Comparison of ENCODE assay signal across 8 cellular contexts in the genomic region with DNA sequence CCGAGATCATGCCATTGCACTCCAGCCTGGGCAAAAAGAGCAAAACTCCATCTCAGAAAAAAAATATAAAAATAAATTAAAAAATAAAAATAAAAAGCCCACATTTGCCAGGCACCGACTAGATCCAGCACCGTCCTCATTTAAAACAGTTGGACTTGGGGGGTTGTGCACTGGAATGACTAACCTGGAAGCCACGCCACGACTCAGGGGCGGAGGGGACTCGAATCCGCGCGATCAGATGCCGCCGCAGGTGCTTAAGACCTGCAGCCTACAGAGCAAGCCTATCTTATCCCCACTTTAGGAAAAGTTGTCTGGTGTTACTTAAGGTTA. TPM values are rescaled to one million over a fixed set of nuclear protein-coding genes. Genes with fewer than 3 reads are reported as not detected.
DNase-seq lines count a peak whose midpoint lies in the region; ATAC-seq and TF ChIP-seq lines count a peak whose summit lies in the region.

No MANE protein-coding gene starts in this region.

- peak overlapping the region; percentile 40 for H3K56ac ChIP-seq in mesendoderm (ENCODE audit: low read length)

- H3K4ac ChIP-seq in mesendoderm (ENCODE audit: low read depth, low read length), result no peak overlapping the region

- H3K27me3 ChIP-seq in heart left ventricle (no peaks in the 10 kb centered on the region), mesendoderm (ENCODE audit: insufficient read depth, low read length, poor library complexity) (no peaks in the 10 kb centered on the region)

- H3K18ac ChIP-seq in mesendoderm (ENCODE audit: low read length), result no peak overlapping the region

- intact Hi-C loops in heart left ventricle (cut with DNase I) (loop anchor here in 3 of 10 donors (10.0 kb wide), 2 partner anchors 87 to 157 kb away; no protein-coding TSS in a partner anchor), left cardiac atrium (cut with DNase I) (no loop called here)

- H3K27me3 Mint-ChIP-seq in brain, result no peaks in the 10 kb centered on the region

- no peak for TF ChIP-seq POLR2A in heart left ventricle (IDR thresholded peaks at IDR 0.05)

- no peak overlapping the region for H2AK5ac ChIP-seq in mesendoderm (ENCODE audit: low read length)

- H3K23ac ChIP-seq in mesendoderm (ENCODE audit: low read length), result no peak overlapping the region

- ATAC-seq in heart left ventricle (no peak), left cardiac atrium (no peak)

- H3K79me2 ChIP-seq in mesendoderm (ENCODE audit: control insufficient read depth, insufficient read depth, low read length), result no peaks in the 10 kb centered on the region

- peaks cover 5% of the 10 kb centered on the region for H3K4me1 Mint-ChIP-seq in brain

- H3K4me3 ChIP-seq in heart left ventricle, result peak overlapping the region; percentile 30 to 74 (median 56)
- H3K4me3 ChIP-seq in mesendoderm (ENCODE audit: low read length), result peak overlapping the region; percentile 33
- peak overlapping the region; percentile 21 for H3K4me3 ChIP-seq in urinary bladder (ENCODE audit: low read depth, low read length)

- H4K8ac ChIP-seq in mesendoderm (ENCODE audit: low read depth, low read length), result no peak overlapping the region

- H3K36me3 Mint-ChIP-seq in brain, result no peaks in the 10 kb centered on the region

- H3K27ac Mint-ChIP-seq in brain, result peak overlapping the region in 1 of 5 experiments; percentile 17

- H4K5ac ChIP-seq in mesendoderm (ENCODE audit: low read length), result no peak overlapping the region

- no peaks in the 10 kb centered on the region for H3K79me1 ChIP-seq in mesendoderm (ENCODE audit: low read length)

- H3K36me3 ChIP-seq in heart left ventricle (peaks cover 0 to 4% (median 0%) of the 10 kb centered on the region in 9 donors), mesendoderm (ENCODE audit: control insufficient read depth, insufficient read depth, low read length) (no peaks in the 10 kb centered on the region), urinary bladder (ENCODE audit: insufficient read depth) (no peaks in the 10 kb centered on the region)

- DNase-seq in heart left ventricle (no peak), left cardiac atrium (no peak), mesendoderm (no peak), NCI-H510A (lab: John Stamatoyannopoulos, UW) (no peak), DMS53 treated with DMSO at 0.1 percent for 48 hours (lab: John Stamatoyannopoulos, UW; ENCODE audit: unreplicated experiment) (no peak), NOMO-1 treated with DMSO at 0.1 percent for 48 hours (lab: John Stamatoyannopoulos, UW; ENCODE audit: unreplicated experiment) (no peak)

- peak overlapping the region; percentile 49 for H3K9ac ChIP-seq in mesendoderm (ENCODE audit: low read length)

- H3K4me2 ChIP-seq in mesendoderm (ENCODE audit: low read length), result peak overlapping the region; percentile 28

- H3K9me3 Mint-ChIP-seq in brain, result no peaks in the 10 kb centered on the region

- TF ChIP-seq CTCF in heart left ventricle (IDR thresholded peaks at IDR 0.05), result no peak
- no peak for TF ChIP-seq CTCF in brain (conservative IDR thresholded peaks at IDR 0.05)

- peak overlapping the region in 10 of 12 donors; percentile 54 to 83 (median 64) for H3K27ac ChIP-seq in heart left ventricle
- H3K27ac ChIP-seq in mesendoderm (ENCODE audit: low read depth, low read length), result no peak overlapping the region
- H3K27ac ChIP-seq in urinary bladder (ENCODE audit: low read depth), result no peak overlapping the region

- H3K4me1 ChIP-seq in heart left ventricle (peaks cover 0 to 14% (median 7%) of the 10 kb centered on the region in 12 donors), mesendoderm (ENCODE audit: control insufficient read depth, low read depth, low read length) (peaks cover 2% of the 10 kb centered on the region), urinary bladder (ENCODE audit: insufficient read depth) (no peaks in the 10 kb centered on the region)

- no peak overlapping the region for H2BK120ac ChIP-seq in mesendoderm (ENCODE audit: low read depth, low read length)

- H3K9me3 ChIP-seq in heart left ventricle, result no peaks in the 10 kb centered on the region

- 8 to 10% (median 9%) methylated on average over 12 of the region's 12 CpGs for WGBS in heart left ventricle, 4 donors
- WGBS in mesendoderm (ENCODE audit: extremely low coverage, insufficient coverage, low lambda C conversion rate), result no CpG with 5 or more reads among the region's 12 CpGs
- 13% methylated on average over 12 of the region's 12 CpGs for WGBS in urinary bladder

- H3K4me3 Mint-ChIP-seq in brain, result peak overlapping the region; percentile 58 to 84 (median 69)

- no peak overlapping the region for H2BK5ac ChIP-seq in mesendoderm (ENCODE audit: low read length)

- no peak overlapping the region for H2BK15ac ChIP-seq in mesendoderm (replicated peaks; ENCODE audit: low read depth)

RNA-seq across cellular contexts. Expression of a gene that starts 38.5 kb away (rescaled TPM):
- total RNA-seq in heart left ventricle (10 to 100 TPM; 16.5 to 37.1 (median 33.7) TPM), left cardiac atrium (10 to 100 TPM; 26.2 to 32.7 TPM), urinary bladder (37.4 TPM)
- polyA plus RNA-seq in heart left ventricle (10 to 100 TPM; 34.3 to 60.3 TPM), brain (ENCODE audit: insufficient read depth, low read depth, low replicate concordance) (26.6 TPM), urinary bladder (33.9 TPM)
- polyA plus RNA-seq in mesendoderm (2013, experiment 1 of 2), result 76.5 TPM
- 77.6 TPM for polyA plus RNA-seq in mesendoderm (2013, experiment 2 of 2)

RNA-seq across cellular contexts. Expression of a gene that starts 39.2 kb away (rescaled TPM):
- total RNA-seq in heart left ventricle (100 to 1,000 TPM in 5 of 9 donors, 10 to 100 TPM in 4; 73.1 to 141 (median 101) TPM), left cardiac atrium (100 to 1,000 TPM in 1 of 2 donors, 10 to 100 TPM in 1; 95.8 to 108 TPM), urinary bladder (151 TPM)
- polyA plus RNA-seq in heart left ventricle (10 to 100 TPM; 23.4 to 82.3 TPM), brain (ENCODE audit: insufficient read depth, low read depth, low replicate concordance) (166 TPM), urinary bladder (82.6 TPM)
- 204 TPM for polyA plus RNA-seq in mesendoderm (2013, experiment 1 of 2)
- 210 TPM for polyA plus RNA-seq in mesendoderm (2013, experiment 2 of 2)

Comparison
In these comparisons a context has a peak if more than half of its experiments do, and no peak if none do; other contexts are left out.
1. H3K27ac ChIP-seq: peak in heart left ventricle (10 of 12); none in mesendoderm (single experiment) and urinary bladder (single experiment).
2. Peak in every context shown above with its lines, with median percentiles within 50 percentile points of each other: H3K4me3 ChIP-seq.